ENCODE assay signal across 1 cellular context in genomic region chr6:146857180-146857959, GRCh38.
A peak's percentile ranks its signal among the peaks of the same experiment; 100 is the strongest.
TF ChIP-seq lines count a peak whose summit lies in the region.

No MANE protein-coding gene starts in this region.

TF ChIP-seq in K562, 482 proteins besides CTCF, POLR2A, EP300 and RAD21 (continued from another document):
- TF ChIP-seq GMEB1 (CRISPR knock-in tag; IDR thresholded peaks at IDR 0.05) (peak; percentile 54), MED1 (CRISPR knock-in tag; IDR thresholded peaks at IDR 0.05; ENCODE audit: borderline replicate concordance) (no peak), SMARCC2 (IDR thresholded peaks at IDR 0.05; ENCODE audit: low read depth) (no peak), CC2D1A (IDR thresholded peaks at IDR 0.05) (peak; percentile 93), NUFIP1 (IDR thresholded peaks at IDR 0.05; ENCODE audit: partially characterized antibody) (no peak), ZNF3 (CRISPR knock-in tag; IDR thresholded peaks at IDR 0.05) (no peak), KDM4B (IDR thresholded peaks at IDR 0.05; ENCODE audit: borderline replicate concordance in 2 of 2, low read depth in 1 of 2) (peak in 1 of 2 experiments; percentile 86; a peak in 1 of 4 replicates), GTF2A2 (tag; IDR thresholded peaks at IDR 0.05) (no peak), ZNF347 (CRISPR knock-in tag; IDR thresholded peaks at IDR 0.05; ENCODE audit: low read depth) (no peak), ZBTB17 (CRISPR knock-in tag; IDR thresholded peaks at IDR 0.05) (peak; percentile 58; the same call in 1 of the 2 replicates), ZNF79 (CRISPR knock-in tag; IDR thresholded peaks at IDR 0.05; ENCODE audit: low read depth) (no peak), USF2 (CRISPR knock-in tag; IDR thresholded peaks at IDR 0.05) (no peak), ZBTB12 (CRISPR knock-in tag; IDR thresholded peaks at IDR 0.05) (peak; percentile 68), ZNF232 (CRISPR knock-in tag; IDR thresholded peaks at IDR 0.05) (no peak), TAF9B (IDR thresholded peaks at IDR 0.05; ENCODE audit: partially characterized antibody) (peak; percentile 49), BCOR (IDR thresholded peaks at IDR 0.05) (no peak; the same call in 1 of the 2 replicates), MLLT1 (IDR thresholded peaks at IDR 0.05) (0 out of 4 replicates have a peak, but pooled peaks of 1 of the 2 experiments have one; percentile 6), ZNF146 (CRISPR knock-in tag; IDR thresholded peaks at IDR 0.05; ENCODE audit: unreplicated experiment) (no peak), YBX1 (IDR thresholded peaks at IDR 0.05) (no peak), ZKSCAN1 (IDR thresholded peaks at IDR 0.05; ENCODE audit: low read depth, low read length) (peak; percentile 34; the same call in 1 of the 2 replicates), TFE3 (CRISPR knock-in tag; IDR thresholded peaks at IDR 0.05) (peak; percentile 21; the same call in 1 of the 2 replicates), CXXC5 (CRISPR knock-in tag; IDR thresholded peaks at IDR 0.05) (peak; percentile 98), TOE1 (IDR thresholded peaks at IDR 0.05; ENCODE audit: borderline replicate concordance) (peak; percentile 61; the same call in 1 of the 2 replicates), TOE1 (CRISPR knock-in tag; IDR thresholded peaks at IDR 0.05; ENCODE audit: borderline replicate concordance, low read depth) (no peak), PRMT5 (CRISPR knock-in tag; IDR thresholded peaks at IDR 0.05) (no peak), ARID4B (CRISPR knock-in tag; IDR thresholded peaks at IDR 0.05) (peak; percentile 84), ZNF436 (CRISPR knock-in tag; IDR thresholded peaks at IDR 0.05) (no peak), EZH2 (IDR thresholded peaks at IDR 0.05; ENCODE audit: borderline replicate concordance, low read depth, low read length) (no peak), PHF20 (IDR thresholded peaks at IDR 0.05; ENCODE audit: partially characterized antibody) (no peak), TEAD1 (CRISPR knock-in tag; IDR thresholded peaks at IDR 0.05) (peak; percentile 71 to 93), MYC (IDR thresholded peaks at IDR 0.05; ENCODE audit: low read depth, low read length) (peak; percentile 90), MYC (CRISPR knock-in tag; IDR thresholded peaks at IDR 0.05; ENCODE audit: borderline replicate concordance, low read depth) (peak; percentile 93; the same call in 1 of the 2 replicates), SIN3B (IDR thresholded peaks at IDR 0.05; ENCODE audit: low read depth) (peak; percentile 33; the same call in 1 of the 2 replicates), TFAP4 (CRISPR knock-in tag; IDR thresholded peaks at IDR 0.05; ENCODE audit: borderline replicate concordance) (peak; percentile 93), BHLHE40 (IDR thresholded peaks at IDR 0.05; ENCODE audit: low read length) (peak; percentile 73), DDX20 (tag; IDR thresholded peaks at IDR 0.05; ENCODE audit: low read depth) (no peak), ZNF695 (CRISPR knock-in tag; IDR thresholded peaks at IDR 0.05) (0 out of 2 replicates have a peak, but pooled peaks have one; percentile 72), ATF4 (CRISPR knock-in tag; IDR thresholded peaks at IDR 0.05) (peak; percentile 72), ZNF239 (CRISPR knock-in tag; IDR thresholded peaks at IDR 0.05) (peak; percentile 57), ZFX (CRISPR knock-in tag; IDR thresholded peaks at IDR 0.05) (peak; percentile 87), ZNF140 (CRISPR knock-in tag; IDR thresholded peaks at IDR 0.05) (no peak), PREB (CRISPR knock-in tag; IDR thresholded peaks at IDR 0.05) (0 out of 2 replicates have a peak, but pooled peaks have one; percentile 33), JUN (IDR thresholded peaks at IDR 0.05; ENCODE audit: borderline replicate concordance, low read depth, low read length) (peak; percentile 76), JUN (CRISPR knock-in tag; IDR thresholded peaks at IDR 0.05; ENCODE audit: borderline replicate concordance) (peak; percentile 62; the same call in 1 of the 2 replicates), NCOA1 (IDR thresholded peaks at IDR 0.05; ENCODE audit: low read depth) (0 out of 2 replicates have a peak, but pooled peaks have one; percentile 16), ZSCAN32 (CRISPR knock-in tag; IDR thresholded peaks at IDR 0.05) (peak; percentile 70), NFXL1 (CRISPR knock-in tag; IDR thresholded peaks at IDR 0.05) (no peak), MTA2 (IDR thresholded peaks at IDR 0.05; ENCODE audit: low read depth) (no peak), ZNF764 (CRISPR knock-in tag; IDR thresholded peaks at IDR 0.05; ENCODE audit: low read depth) (no peak), HMG20B (CRISPR knock-in tag; IDR thresholded peaks at IDR 0.05) (peak; percentile 64; the same call in 1 of the 2 replicates), ZNF57 (CRISPR knock-in tag; IDR thresholded peaks at IDR 0.05) (peak; percentile 52; the same call in 1 of the 2 replicates), ILF3 (IDR thresholded peaks at IDR 0.05; ENCODE audit: borderline replicate concordance) (no peak), FOS (IDR thresholded peaks at IDR 0.05; ENCODE audit: extremely low read depth, insufficient read length) (no peak), MYBL2 (IDR thresholded peaks at IDR 0.05; ENCODE audit: low read depth) (no peak), MYBL2 (CRISPR knock-in tag; IDR thresholded peaks at IDR 0.05; ENCODE audit: borderline replicate concordance) (no peak), MYNN (IDR thresholded peaks at IDR 0.05) (peak; percentile 86), MYNN (CRISPR knock-in tag; IDR thresholded peaks at IDR 0.05) (no peak), ZNF282 (CRISPR knock-in tag; IDR thresholded peaks at IDR 0.05) (no peak)
